In the genomic region with DNA sequence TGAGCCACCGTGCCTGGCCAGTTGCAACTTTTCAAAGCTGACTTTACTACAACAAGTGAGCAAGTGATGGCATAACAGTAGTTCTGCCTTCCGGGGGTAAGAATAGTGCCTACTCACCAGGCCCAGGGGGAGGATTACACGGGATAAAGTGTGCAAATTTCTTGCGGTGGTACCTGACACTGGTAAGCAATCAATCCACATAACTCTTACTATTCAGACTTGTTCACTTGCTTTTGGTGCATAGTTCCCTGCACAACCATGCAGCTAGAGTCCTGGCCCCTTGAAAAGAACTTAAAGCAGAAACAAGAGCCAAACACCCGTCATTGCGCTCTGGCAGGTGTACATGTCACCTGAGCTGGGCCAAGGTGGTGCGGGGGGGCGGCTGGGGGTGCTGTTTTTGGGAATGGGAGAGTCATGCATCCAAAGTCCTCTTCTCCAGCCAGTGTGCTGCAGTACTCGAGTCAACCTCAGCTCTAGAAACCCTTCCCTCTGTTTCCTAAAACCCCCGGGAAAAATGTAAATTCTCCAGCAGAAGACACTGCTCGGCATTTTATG, we compare ENCODE assay signal across 1 cellular context.
TF ChIP-seq lines count a peak whose summit lies in the region.

No MANE protein-coding gene starts in this region.

TF ChIP-seq in HepG2, 621 proteins besides CTCF, POLR2A, EP300 and RAD21:
- no peak for TF ChIP-seq FOXK1 (CRISPR knock-in tag; IDR thresholded peaks at IDR 0.05; ENCODE audit: borderline replicate concordance, low read depth)
- no peak for TF ChIP-seq ZNF672 (CRISPR knock-in tag; IDR thresholded peaks at IDR 0.05)
- TF ChIP-seq, protein P1, sequence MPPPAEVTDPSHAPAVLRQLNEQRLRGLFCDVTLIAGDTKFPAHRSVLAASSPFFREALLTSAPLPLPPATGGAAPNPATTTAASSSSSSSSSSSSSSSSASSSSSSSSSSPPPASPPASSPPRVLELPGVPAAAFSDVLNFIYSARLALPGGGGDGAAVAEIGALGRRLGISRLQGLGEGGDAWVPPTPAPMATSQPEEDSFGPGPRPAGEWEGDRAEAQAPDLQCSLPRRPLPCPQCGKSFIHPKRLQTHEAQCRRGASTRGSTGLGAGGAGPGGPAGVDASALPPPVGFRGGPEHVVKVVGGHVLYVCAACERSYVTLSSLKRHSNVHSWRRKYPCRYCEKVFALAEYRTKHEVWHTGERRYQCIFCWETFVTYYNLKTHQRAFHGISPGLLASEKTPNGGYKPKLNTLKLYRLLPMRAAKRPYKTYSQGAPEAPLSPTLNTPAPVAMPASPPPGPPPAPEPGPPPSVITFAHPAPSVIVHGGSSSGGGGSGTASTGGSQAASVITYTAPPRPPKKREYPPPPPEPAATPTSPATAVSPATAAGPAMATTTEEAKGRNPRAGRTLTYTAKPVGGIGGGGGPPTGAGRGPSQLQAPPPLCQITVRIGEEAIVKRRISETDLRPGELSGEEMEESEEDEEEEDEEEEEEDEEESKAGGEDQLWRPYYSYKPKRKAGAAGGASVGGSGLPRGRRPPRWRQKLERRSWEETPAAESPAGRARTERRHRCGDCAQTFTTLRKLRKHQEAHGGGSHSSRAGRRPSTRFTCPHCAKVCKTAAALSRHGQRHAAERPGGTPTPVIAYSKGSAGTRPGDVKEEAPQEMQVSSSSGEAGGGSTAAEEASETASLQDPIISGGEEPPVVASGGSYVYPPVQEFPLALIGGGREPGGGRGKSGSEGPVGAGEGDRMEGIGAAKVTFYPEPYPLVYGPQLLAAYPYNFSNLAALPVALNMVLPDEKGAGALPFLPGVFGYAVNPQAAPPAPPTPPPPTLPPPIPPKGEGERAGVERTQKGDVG (CRISPR knock-in tag; IDR thresholded peaks at IDR 0.05; ENCODE audit: borderline replicate concordance), result no peak
- no peak for TF ChIP-seq ZNF670 (CRISPR knock-in tag; IDR thresholded peaks at IDR 0.05; ENCODE audit: borderline replicate concordance)
- no peak for TF ChIP-seq DNMT3B (CRISPR knock-in tag; conservative IDR thresholded peaks at IDR 0.05)
- TF ChIP-seq, protein P2, sequence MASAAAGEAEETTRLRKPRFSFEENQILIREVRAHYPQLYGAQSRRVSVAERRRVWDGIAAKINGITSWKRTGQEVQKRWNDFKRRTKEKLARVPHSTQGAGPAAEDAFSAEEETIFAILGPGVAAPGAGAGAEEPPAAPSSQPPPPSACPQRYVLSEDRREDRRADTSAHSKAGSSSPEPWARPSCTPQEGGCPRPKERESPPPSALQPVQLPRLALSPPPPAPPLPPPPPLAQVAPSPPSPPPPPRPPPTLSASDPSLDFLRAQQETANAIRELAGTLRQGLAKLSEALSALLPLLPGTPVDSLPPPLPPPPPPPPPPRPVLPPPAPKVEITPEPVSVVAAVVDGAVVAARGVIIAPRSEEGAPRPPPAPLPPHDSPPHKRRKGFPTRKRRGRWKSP (CRISPR knock-in tag; IDR thresholded peaks at IDR 0.05), result no peak
- no peak for TF ChIP-seq HNRNPL (IDR thresholded peaks at IDR 0.05; ENCODE audit: low read depth, low read length)
- TF ChIP-seq, protein P3, sequence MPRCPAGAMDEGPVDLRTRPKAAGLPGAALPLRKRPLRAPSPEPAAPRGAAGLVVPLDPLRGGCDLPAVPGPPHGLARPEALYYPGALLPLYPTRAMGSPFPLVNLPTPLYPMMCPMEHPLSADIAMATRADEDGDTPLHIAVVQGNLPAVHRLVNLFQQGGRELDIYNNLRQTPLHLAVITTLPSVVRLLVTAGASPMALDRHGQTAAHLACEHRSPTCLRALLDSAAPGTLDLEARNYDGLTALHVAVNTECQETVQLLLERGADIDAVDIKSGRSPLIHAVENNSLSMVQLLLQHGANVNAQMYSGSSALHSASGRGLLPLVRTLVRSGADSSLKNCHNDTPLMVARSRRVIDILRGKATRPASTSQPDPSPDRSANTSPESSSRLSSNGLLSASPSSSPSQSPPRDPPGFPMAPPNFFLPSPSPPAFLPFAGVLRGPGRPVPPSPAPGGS (CRISPR knock-in tag; IDR thresholded peaks at IDR 0.05), result no peak
- no peak for TF ChIP-seq SIX4 (CRISPR knock-in tag; IDR thresholded peaks at IDR 0.05)
- no peak for TF ChIP-seq JUN (CRISPR knock-in tag; IDR thresholded peaks at IDR 0.05)
- no peak for TF ChIP-seq ZNF33A (CRISPR knock-in tag; IDR thresholded peaks at IDR 0.05; ENCODE audit: borderline replicate concordance)
- TF ChIP-seq ZNF264 (CRISPR knock-in tag; IDR thresholded peaks at IDR 0.05), result no peak
- no peak for TF ChIP-seq REL (CRISPR knock-in tag; conservative IDR thresholded peaks at IDR 0.05)
- no peak for TF ChIP-seq THRA (CRISPR knock-in tag; IDR thresholded peaks at IDR 0.05; ENCODE audit: borderline replicate concordance)
